In genomic region chr18:9614401-9615279, GRCh38 we compare ENCODE assay signal across 1 cellular context.
TF ChIP-seq lines count a peak whose summit lies in the region.

A gene with protein sequence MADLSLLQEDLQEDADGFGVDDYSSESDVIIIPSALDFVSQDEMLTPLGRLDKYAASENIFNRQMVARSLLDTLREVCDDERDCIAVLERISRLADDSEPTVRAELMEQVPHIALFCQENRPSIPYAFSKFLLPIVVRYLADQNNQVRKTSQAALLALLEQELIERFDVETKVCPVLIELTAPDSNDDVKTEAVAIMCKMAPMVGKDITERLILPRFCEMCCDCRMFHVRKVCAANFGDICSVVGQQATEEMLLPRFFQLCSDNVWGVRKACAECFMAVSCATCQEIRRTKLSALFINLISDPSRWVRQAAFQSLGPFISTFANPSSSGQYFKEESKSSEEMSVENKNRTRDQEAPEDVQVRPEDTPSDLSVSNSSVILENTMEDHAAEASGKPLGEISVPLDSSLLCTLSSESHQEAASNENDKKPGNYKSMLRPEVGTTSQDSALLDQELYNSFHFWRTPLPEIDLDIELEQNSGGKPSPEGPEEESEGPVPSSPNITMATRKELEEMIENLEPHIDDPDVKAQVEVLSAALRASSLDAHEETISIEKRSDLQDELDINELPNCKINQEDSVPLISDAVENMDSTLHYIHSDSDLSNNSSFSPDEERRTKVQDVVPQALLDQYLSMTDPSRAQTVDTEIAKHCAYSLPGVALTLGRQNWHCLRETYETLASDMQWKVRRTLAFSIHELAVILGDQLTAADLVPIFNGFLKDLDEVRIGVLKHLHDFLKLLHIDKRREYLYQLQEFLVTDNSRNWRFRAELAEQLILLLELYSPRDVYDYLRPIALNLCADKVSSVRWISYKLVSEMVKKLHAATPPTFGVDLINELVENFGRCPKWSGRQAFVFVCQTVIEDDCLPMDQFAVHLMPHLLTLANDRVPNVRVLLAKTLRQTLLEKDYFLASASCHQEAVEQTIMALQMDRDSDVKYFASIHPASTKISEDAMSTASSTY (minus strand): TSS chr18:9614559. CDS start chr18:9614484, 75 bp downstream.

TF ChIP-seq in HepG2, 621 proteins besides CTCF, POLR2A, EP300 and RAD21 (continued from another document):
- TF ChIP-seq, protein P1, sequence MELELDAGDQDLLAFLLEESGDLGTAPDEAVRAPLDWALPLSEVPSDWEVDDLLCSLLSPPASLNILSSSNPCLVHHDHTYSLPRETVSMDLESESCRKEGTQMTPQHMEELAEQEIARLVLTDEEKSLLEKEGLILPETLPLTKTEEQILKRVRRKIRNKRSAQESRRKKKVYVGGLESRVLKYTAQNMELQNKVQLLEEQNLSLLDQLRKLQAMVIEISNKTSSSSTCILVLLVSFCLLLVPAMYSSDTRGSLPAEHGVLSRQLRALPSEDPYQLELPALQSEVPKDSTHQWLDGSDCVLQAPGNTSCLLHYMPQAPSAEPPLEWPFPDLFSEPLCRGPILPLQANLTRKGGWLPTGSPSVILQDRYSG (CRISPR knock-in tag; IDR thresholded peaks at IDR 0.05) = no peak
- TF ChIP-seq ZNF550 (CRISPR knock-in tag; IDR thresholded peaks at IDR 0.05; ENCODE audit: borderline replicate concordance) = 0 out of 2 replicates have a peak, but pooled peaks have one; percentile 26
- TF ChIP-seq ZNF569 (CRISPR knock-in tag; IDR thresholded peaks at IDR 0.05; ENCODE audit: borderline replicate concordance) = no peak
- no peak for TF ChIP-seq AGO1 (IDR thresholded peaks at IDR 0.05; ENCODE audit: low read depth, low read length, poor library complexity, severe bottlenecking)
- TF ChIP-seq MYC (CRISPR knock-in tag; IDR thresholded peaks at IDR 0.05; ENCODE audit: borderline replicate concordance) = no peak
- TF ChIP-seq, protein P2, sequence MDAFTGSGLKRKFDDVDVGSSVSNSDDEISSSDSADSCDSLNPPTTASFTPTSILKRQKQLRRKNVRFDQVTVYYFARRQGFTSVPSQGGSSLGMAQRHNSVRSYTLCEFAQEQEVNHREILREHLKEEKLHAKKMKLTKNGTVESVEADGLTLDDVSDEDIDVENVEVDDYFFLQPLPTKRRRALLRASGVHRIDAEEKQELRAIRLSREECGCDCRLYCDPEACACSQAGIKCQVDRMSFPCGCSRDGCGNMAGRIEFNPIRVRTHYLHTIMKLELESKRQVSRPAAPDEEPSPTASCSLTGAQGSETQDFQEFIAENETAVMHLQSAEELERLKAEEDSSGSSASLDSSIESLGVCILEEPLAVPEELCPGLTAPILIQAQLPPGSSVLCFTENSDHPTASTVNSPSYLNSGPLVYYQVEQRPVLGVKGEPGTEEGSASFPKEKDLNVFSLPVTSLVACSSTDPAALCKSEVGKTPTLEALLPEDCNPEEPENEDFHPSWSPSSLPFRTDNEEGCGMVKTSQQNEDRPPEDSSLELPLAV (CRISPR knock-in tag; conservative IDR thresholded peaks at IDR 0.05; ENCODE audit: low read depth) = no peak
- no peak for TF ChIP-seq FUBP1 (CRISPR knock-in tag; IDR thresholded peaks at IDR 0.05; ENCODE audit: borderline replicate concordance)
- TF ChIP-seq HCFC1 (IDR thresholded peaks at IDR 0.05; ENCODE audit: low read depth, low read length) = no peak
- TF ChIP-seq ZNF792 (CRISPR knock-in tag; IDR thresholded peaks at IDR 0.05) = no peak
- TF ChIP-seq, protein P3, sequence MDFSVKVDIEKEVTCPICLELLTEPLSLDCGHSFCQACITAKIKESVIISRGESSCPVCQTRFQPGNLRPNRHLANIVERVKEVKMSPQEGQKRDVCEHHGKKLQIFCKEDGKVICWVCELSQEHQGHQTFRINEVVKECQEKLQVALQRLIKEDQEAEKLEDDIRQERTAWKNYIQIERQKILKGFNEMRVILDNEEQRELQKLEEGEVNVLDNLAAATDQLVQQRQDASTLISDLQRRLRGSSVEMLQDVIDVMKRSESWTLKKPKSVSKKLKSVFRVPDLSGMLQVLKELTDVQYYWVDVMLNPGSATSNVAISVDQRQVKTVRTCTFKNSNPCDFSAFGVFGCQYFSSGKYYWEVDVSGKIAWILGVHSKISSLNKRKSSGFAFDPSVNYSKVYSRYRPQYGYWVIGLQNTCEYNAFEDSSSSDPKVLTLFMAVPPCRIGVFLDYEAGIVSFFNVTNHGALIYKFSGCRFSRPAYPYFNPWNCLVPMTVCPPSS (IDR thresholded peaks at IDR 0.05) = no peak
- TF ChIP-seq SMARCE1 (IDR thresholded peaks at IDR 0.05; ENCODE audit: borderline replicate concordance) = no peak
- TF ChIP-seq FLYWCH1 (CRISPR knock-in tag; IDR thresholded peaks at IDR 0.05) = no peak
- TF ChIP-seq, protein P4, sequence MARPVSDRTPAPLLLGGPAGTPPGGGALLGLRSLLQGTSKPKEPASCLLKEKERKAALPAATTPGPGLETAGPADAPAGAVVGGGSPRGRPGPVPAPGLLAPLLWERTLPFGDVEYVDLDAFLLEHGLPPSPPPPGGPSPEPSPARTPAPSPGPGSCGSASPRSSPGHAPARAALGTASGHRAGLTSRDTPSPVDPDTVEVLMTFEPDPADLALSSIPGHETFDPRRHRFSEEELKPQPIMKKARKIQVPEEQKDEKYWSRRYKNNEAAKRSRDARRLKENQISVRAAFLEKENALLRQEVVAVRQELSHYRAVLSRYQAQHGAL (CRISPR knock-in tag; IDR thresholded peaks at IDR 0.05; ENCODE audit: not compliant biosample characterization) = peak; percentile 36
- TF ChIP-seq HNRNPL (IDR thresholded peaks at IDR 0.05; ENCODE audit: low read depth, low read length) = no peak
- TF ChIP-seq ZNF350 (CRISPR knock-in tag; IDR thresholded peaks at IDR 0.05; ENCODE audit: borderline replicate concordance, low read depth) = no peak
- no peak for TF ChIP-seq SP5 (CRISPR knock-in tag; IDR thresholded peaks at IDR 0.05; ENCODE audit: borderline replicate concordance, low read depth)
- no peak for TF ChIP-seq ATF6 (CRISPR knock-in tag; conservative IDR thresholded peaks at IDR 0.05)
- TF ChIP-seq ZBTB26 (CRISPR knock-in tag; IDR thresholded peaks at IDR 0.05; ENCODE audit: borderline replicate concordance) = no peak
- TF ChIP-seq ZKSCAN1 (IDR thresholded peaks at IDR 0.05; ENCODE audit: low read length) = no peak
- TF ChIP-seq BRD4 (CRISPR knock-in tag; IDR thresholded peaks at IDR 0.05) = no peak
- no peak for TF ChIP-seq MAFK (conservative IDR thresholded peaks at IDR 0.05 in 1 of 2, IDR thresholded peaks at IDR 0.05 in 1 of 2; ENCODE audit: low read length in 2 of 2)
- no peak for TF ChIP-seq ZNF230 (CRISPR knock-in tag; IDR thresholded peaks at IDR 0.05)
- no peak for TF ChIP-seq RXRB (CRISPR knock-in tag; IDR thresholded peaks at IDR 0.05; ENCODE audit: borderline replicate concordance)
- no peak for TF ChIP-seq ZNF737 (CRISPR knock-in tag; IDR thresholded peaks at IDR 0.05; ENCODE audit: borderline replicate concordance)
- TF ChIP-seq YEATS4 (CRISPR knock-in tag; IDR thresholded peaks at IDR 0.05; ENCODE audit: borderline replicate concordance) = peak; percentile 56; the same call in 1 of the 2 replicates
- TF ChIP-seq GABPA (IDR thresholded peaks at IDR 0.05; ENCODE audit: low read depth, low read length) = no peak
- no peak for TF ChIP-seq GABPA (CRISPR knock-in tag; IDR thresholded peaks at IDR 0.05; ENCODE audit: low read depth)
- no peak for TF ChIP-seq KLF11 (CRISPR knock-in tag; IDR thresholded peaks at IDR 0.05)
- TF ChIP-seq EEA1 (CRISPR knock-in tag; IDR thresholded peaks at IDR 0.05; ENCODE audit: borderline replicate concordance) = no peak
- TF ChIP-seq, protein P5, sequence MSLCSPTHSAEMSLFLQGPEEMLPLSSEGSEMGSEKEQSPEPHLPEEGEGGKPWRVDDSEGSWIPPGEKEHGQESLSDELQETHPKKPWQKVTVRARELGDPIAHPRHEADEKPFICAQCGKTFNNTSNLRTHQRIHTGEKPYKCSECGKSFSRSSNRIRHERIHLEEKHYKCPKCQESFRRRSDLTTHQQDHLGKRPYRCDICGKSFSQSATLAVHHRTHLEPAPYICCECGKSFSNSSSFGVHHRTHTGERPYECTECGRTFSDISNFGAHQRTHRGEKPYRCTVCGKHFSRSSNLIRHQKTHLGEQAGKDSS (CRISPR knock-in tag; IDR thresholded peaks at IDR 0.05; ENCODE audit: borderline replicate concordance, low read depth) = no peak; the same call in 1 of the 2 replicates
